ENCODE assay signal across 8 cellular contexts in the genomic region with DNA sequence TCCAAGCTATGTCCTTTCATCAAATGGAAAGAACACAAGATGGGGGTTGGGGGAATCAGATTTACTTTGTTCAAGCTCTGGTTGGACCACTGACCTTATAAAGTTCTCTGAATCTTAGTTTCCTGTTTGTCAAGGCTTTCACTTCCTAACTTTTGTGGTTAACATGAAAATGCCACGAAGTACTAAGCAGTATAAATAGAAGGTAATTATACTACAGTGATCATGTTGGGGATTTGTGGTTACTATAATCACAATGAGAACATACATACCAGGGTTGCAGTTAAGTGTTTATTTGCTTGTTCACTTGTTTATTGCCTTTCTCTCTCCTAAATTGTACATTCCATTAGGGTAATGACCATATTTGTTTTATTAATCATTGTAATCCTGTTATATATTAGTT. TPM values are rescaled to one million over a fixed set of nuclear protein-coding genes. Genes with fewer than 3 reads are reported as not detected.
DNase-seq lines count a peak whose midpoint lies in the region; ATAC-seq, FAIRE-seq and TF ChIP-seq lines count a peak whose summit lies in the region.

No MANE protein-coding gene starts in this region.

- CTCF ChIA-PET in A673 (lab: Charles Lee): interaction anchor here (0.7 kb wide), 1 partner anchor 80 kb away, joined by 3 read pairs; no protein-coding TSS in a partner anchor

- peak overlapping the region; percentile 53 for H3K4me3 Mint-ChIP-seq in activated naive CD8-positive, alpha-beta T cell treated with anti-CD3 and anti-CD28 coated beads for 36 hours
- H3K4me3 Mint-ChIP-seq in stimulated activated naive B cell treated with anti-CD40 and anti-IgM and Interleukin-4, amounts not matched to agents 10 μg/mL and 1 μg/mL and 100 μg/mL, for 72 hours: peak overlapping the region; percentile 71 to 72

- POLR2A ChIA-PET in A673 (lab: Charles Lee; ENCODE audit: low non-redundant PET): no interaction called here

- no peak overlapping the region for H3K4me3 ChIP-seq in A673 (ENCODE audit: low read depth, low read length, poor library complexity, severe bottlenecking)

- peaks cover 3% of the 10 kb centered on the region for H3K9me3 Mint-ChIP-seq in activated naive CD8-positive, alpha-beta T cell treated with anti-CD3 and anti-CD28 coated beads for 36 hours
- H3K9me3 Mint-ChIP-seq in stimulated activated naive B cell treated with anti-CD40 and anti-IgM and Interleukin-4, amounts not matched to agents 10 μg/mL and 1 μg/mL and 100 μg/mL, for 72 hours: peaks cover 2 to 4% of the 10 kb centered on the region in 2 donors

- H3K27ac ChIP-seq in A673 (ENCODE audit: low read depth, low read length, poor library complexity, severe bottlenecking): no peak overlapping the region

- H3K27ac Mint-ChIP-seq in activated naive CD8-positive, alpha-beta T cell treated with anti-CD3 and anti-CD28 coated beads for 36 hours: peak overlapping the region; percentile 70
- peak overlapping the region; percentile 95 for H3K27ac Mint-ChIP-seq in stimulated activated naive B cell treated with anti-CD40 and anti-IgM and Interleukin-4, amounts not matched to agents 10 μg/mL and 1 μg/mL and 100 μg/mL, for 72 hours

- ATAC-seq in GM19452 (IDR thresholded peaks at IDR 0.05; ENCODE audit: unreplicated experiment) (peak; percentile 94), HG03432 (IDR thresholded peaks at IDR 0.05; ENCODE audit: unreplicated experiment) (peak; percentile 93), Right ventricle myocardium superior (ENCODE audit: poor library complexity) (no peak)
- peak; percentile 90 to 92 for ATAC-seq in stimulated activated naive B cell treated with anti-CD40 and anti-IgM and Interleukin-4, amounts not matched to agents 10 μg/mL and 1 μg/mL and 100 μg/mL, for 72 hours (replicated peaks)

- no peaks in the 10 kb centered on the region for H3K27me3 Mint-ChIP-seq in activated naive CD8-positive, alpha-beta T cell treated with anti-CD3 and anti-CD28 coated beads for 36 hours
- no peaks in the 10 kb centered on the region for H3K27me3 Mint-ChIP-seq in stimulated activated naive B cell treated with anti-CD40 and anti-IgM and Interleukin-4, amounts not matched to agents 10 μg/mL and 1 μg/mL and 100 μg/mL, for 72 hours

- peaks cover 4% of the 10 kb centered on the region for H3K36me3 Mint-ChIP-seq in activated naive CD8-positive, alpha-beta T cell treated with anti-CD3 and anti-CD28 coated beads for 36 hours
- H3K36me3 Mint-ChIP-seq in stimulated activated naive B cell treated with anti-CD40 and anti-IgM and Interleukin-4, amounts not matched to agents 10 μg/mL and 1 μg/mL and 100 μg/mL, for 72 hours: peaks cover 4% of the 10 kb centered on the region in 2 donors

- H3K36me3 ChIP-seq in A673 (ENCODE audit: insufficient read depth, low read length, poor library complexity, severe bottlenecking): no peaks in the 10 kb centered on the region

- no peaks in the 10 kb centered on the region for H3K9me3 ChIP-seq in A673 (ENCODE audit: low read depth, low read length, poor library complexity, severe bottlenecking)

- no peaks in the 10 kb centered on the region for H3K27me3 ChIP-seq in A673 (replicated peaks; ENCODE audit: insufficient read depth, low read depth, low read length, poor library complexity)

- intact Hi-C loops in A673 (cut with micrococcal nuclease; ENCODE audit: unreplicated experiment): no loop called here
- intact Hi-C loops in Right ventricle myocardium superior (cut with DNase I): no loop called here

- FAIRE-seq in frontal cortex (lab: Jason Lieb, UNC): no peak

- peaks cover 39% of the 10 kb centered on the region for H3K4me1 Mint-ChIP-seq in activated naive CD8-positive, alpha-beta T cell treated with anti-CD3 and anti-CD28 coated beads for 36 hours
- peaks cover 24 to 53% of the 10 kb centered on the region in 2 donors for H3K4me1 Mint-ChIP-seq in stimulated activated naive B cell treated with anti-CD40 and anti-IgM and Interleukin-4, amounts not matched to agents 10 μg/mL and 1 μg/mL and 100 μg/mL, for 72 hours

- no TSS peak for BruUV-seq in A673 (replicated peaks; lab: Mats Ljungman, UMichigan)

- no peak for TF ChIP-seq CTCF in A673 (conservative IDR thresholded peaks at IDR 0.05; ENCODE audit: low read depth, low read length)

- peaks cover 4% of the 10 kb centered on the region for H3K4me1 ChIP-seq in A673 (ENCODE audit: insufficient read depth, low read length, poor library complexity, severe bottlenecking)

- DNase-seq in A673 (ENCODE audit: low spot score): peak; percentile 23
- no peak for DNase-seq in activated naive CD8-positive, alpha-beta T cell treated with anti-CD3 and anti-CD28 coated beads for 36 hours
- DNase-seq in stimulated activated naive B cell treated with anti-CD40 and anti-IgM and Interleukin-4, amounts not matched to agents 10 μg/mL and 1 μg/mL and 100 μg/mL, for 72 hours: peak; percentile 31
- no peak for DNase-seq in Right ventricle myocardium superior
- DNase-seq in mucosa of gallbladder (ENCODE audit: low spot score): no peak
- no peak for DNase-seq in frontal cortex (ENCODE audit: low spot score in 2 of 2)

RNA-seq across cellular contexts. Expression of a gene that starts 53.2 kb away (rescaled TPM):
- total RNA-seq in A673 (2021): 6.0 and 6.8 TPM in 2 replicates
- 10 to 100 TPM; 91.1 to 93.0 TPM for total RNA-seq in activated naive CD8-positive, alpha-beta T cell treated with anti-CD3 and anti-CD28 coated beads for 36 hours
- total RNA-seq in Right ventricle myocardium superior: 37.3 TPM
- 93.2 TPM for total RNA-seq in mucosa of gallbladder
- total RNA-seq in frontal cortex: 15.1 TPM

Comparison
In these comparisons a context has a peak if more than half of its experiments do, and no peak if none do; other contexts are left out.
1. DNase-seq: peak in A673 (single experiment) and stimulated activated naive B cell treated with anti-CD40 and anti-IgM and Interleukin-4, amounts not matched to agents 10 μg/mL and 1 μg/mL and 100 μg/mL, for 72 hours (single experiment); none in activated naive CD8-positive, alpha-beta T cell treated with anti-CD3 and anti-CD28 coated beads for 36 hours (single experiment), Right ventricle myocardium superior (single experiment), mucosa of gallbladder (single experiment) and frontal cortex (0 of 2).